In the genomic region with DNA sequence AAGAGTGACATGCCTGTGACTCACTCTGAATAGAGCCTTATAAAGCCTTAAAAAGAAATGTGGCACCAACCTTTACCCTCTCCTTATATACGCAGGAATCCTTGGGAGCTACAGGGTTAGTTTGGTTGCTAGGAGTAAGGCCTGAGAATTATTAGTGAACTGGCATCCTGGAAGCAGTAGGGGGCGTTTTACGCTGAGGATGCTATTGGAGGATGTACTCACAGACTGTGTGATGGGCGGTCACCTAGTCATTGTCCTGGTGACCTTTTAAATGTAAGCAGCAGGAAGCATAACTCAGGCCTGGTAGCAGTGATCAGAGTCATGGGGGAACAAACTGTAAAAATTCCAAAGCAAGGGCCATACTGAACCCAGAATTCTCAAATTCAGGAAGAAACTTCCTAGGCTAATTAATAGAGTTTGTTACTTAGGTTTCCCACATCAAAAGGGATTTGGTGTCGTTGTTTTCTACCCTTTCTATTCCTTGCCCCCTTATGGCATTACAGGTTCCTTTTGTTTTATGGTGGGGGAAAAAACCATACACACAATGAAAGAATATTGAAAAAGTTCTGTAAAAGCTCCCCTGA, we compare ENCODE assay signal across 1 cellular context.
TF ChIP-seq lines count a peak whose summit lies in the region.

No MANE protein-coding gene starts in this region.

TF ChIP-seq in WTC11, 78 proteins besides CTCF, POLR2A, EP300 and RAD21 (continued from another document):
- no peak for TF ChIP-seq ZNF532 (CRISPR knock-in tag; IDR thresholded peaks at IDR 0.05; ENCODE audit: borderline replicate concordance)
TF ChIP-seq in WTC11: peak in this region for 0.
